Comparison of ENCODE assay signal across 1 cellular context in genomic region chr2:75600418-75601088, GRCh38.
TF ChIP-seq lines count a peak whose summit lies in the region.

No MANE protein-coding gene starts in this region.

TF ChIP-seq in HepG2, 621 proteins besides CTCF, POLR2A, EP300 and RAD21:
- TF ChIP-seq, protein P1, sequence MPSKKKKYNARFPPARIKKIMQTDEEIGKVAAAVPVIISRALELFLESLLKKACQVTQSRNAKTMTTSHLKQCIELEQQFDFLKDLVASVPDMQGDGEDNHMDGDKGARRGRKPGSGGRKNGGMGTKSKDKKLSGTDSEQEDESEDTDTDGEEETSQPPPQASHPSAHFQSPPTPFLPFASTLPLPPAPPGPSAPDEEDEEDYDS (CRISPR knock-in tag; IDR thresholded peaks at IDR 0.05): no peak
- peak; percentile 63; the same call in 1 of the 2 replicates for TF ChIP-seq HNF4A (CRISPR knock-in tag; IDR thresholded peaks at IDR 0.05)
- TF ChIP-seq NR2F6 (IDR thresholded peaks at IDR 0.05): 0 out of 2 replicates have a peak, but pooled peaks have one; percentile 36
- no peak for TF ChIP-seq NR2F6 (CRISPR knock-in tag; IDR thresholded peaks at IDR 0.05)
- 0 out of 2 replicates have a peak, but pooled peaks have one; percentile 6 for TF ChIP-seq FOXK1 (CRISPR knock-in tag; IDR thresholded peaks at IDR 0.05; ENCODE audit: borderline replicate concordance, low read depth)
- TF ChIP-seq SP4 (CRISPR knock-in tag; IDR thresholded peaks at IDR 0.05): 0 out of 2 replicates have a peak, but pooled peaks have one; percentile 28
- no peak for TF ChIP-seq ZBTB42 (CRISPR knock-in tag; IDR thresholded peaks at IDR 0.05)
- TF ChIP-seq SALL1 (CRISPR knock-in tag; IDR thresholded peaks at IDR 0.05): 0 out of 2 replicates have a peak, but pooled peaks have one; percentile 25
- TF ChIP-seq HNF4G (IDR thresholded peaks at IDR 0.05; ENCODE audit: borderline replicate concordance, low read depth, low read length): 0 out of 2 replicates have a peak, but pooled peaks have one; percentile 14
- no peak for TF ChIP-seq HNF4G (CRISPR knock-in tag; IDR thresholded peaks at IDR 0.05; ENCODE audit: borderline replicate concordance, low read depth)
